In the genomic region with DNA sequence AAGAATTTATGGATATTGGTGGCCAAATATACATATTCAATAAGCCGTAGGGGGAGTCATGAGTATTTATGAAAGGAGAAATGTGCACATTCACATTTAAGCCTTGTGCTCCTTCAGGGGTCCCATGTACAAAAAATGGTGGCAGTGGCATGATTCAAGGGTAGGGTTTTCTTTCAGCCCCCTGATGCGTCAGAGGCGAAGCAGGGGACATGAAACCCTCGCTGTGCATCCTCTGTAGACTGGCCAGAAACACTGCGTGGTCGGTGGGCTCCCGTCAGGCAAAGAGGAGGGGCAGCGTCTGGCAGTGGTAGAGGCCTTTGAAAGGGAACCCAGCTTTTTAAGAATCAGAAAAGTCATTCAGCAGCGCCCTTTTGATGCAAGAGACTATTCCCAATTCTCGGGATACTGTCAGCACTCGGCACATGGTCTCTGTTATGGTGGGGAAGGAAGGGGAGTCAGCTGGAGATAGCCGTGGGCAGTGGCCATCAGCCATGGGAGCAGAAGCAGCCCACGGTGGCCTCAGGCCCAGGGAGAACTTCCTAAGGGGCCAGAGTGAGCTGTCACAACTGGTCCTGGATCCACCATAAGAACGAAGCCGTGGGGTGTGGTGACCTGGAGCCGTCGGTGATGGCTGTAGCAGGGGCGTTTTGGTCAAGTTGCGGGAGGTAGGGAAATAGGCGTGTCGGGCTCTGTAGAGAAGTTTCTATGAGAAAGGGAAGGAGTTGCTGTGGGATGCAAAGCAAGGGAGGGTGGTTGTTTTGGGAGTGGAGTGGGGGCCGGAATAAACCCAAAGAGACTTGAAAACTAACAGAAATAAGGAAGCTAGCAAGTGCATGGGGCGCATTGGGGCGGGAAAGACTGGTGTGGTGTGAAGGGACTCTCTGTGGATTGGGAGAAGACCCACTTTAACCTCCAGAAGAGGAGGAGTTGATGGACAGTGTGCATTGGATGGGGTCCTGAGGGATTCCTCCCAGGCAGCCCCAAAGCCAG, we compare ENCODE assay signal across 22 cellular contexts.
DNase-seq lines count a peak whose midpoint lies in the region; ATAC-seq and TF ChIP-seq lines count a peak whose summit lies in the region.
"Had no signal": no experiment of that assay in that cellular context is flagged by ENCODE, and none has a peak within 500 bp of the region (broad histone marks: within the 10 kb centered on the region; RNA-seq: fewer than 3 reads in every experiment).

No MANE protein-coding gene starts in this region.

- H3K27ac ChIP-seq in PC-9, result 0 out of 2 replicates have a peak overlapping the region, but pooled peaks have one; percentile 74
- peak overlapping the region; percentile 57 to 90 (median 81) for H3K27ac ChIP-seq in right lobe of liver
- H3K27ac ChIP-seq in spleen, result no peak overlapping the region
- H3K27ac ChIP-seq: neutrophil, RWPE1 had no signal

- no peak overlapping the region for H2AFZ ChIP-seq in PC-9

- POLR2A ChIA-PET in PC-9 (lab: Charles Lee; ENCODE audit: unreplicated experiment), result no interaction called here

- H3K36me3 ChIP-seq in PC-9 (ENCODE audit: low read depth) (peaks cover 56% of the 10 kb centered on the region), right lobe of liver (peaks cover 0 to 10% (median 5%) of the 10 kb centered on the region in 4 donors), spleen (peaks cover 0 to 14% (median 3%) of the 10 kb centered on the region in 6 donors)
- H3K36me3 ChIP-seq: neutrophil had no signal

- TF ChIP-seq CTCF in CD14-positive monocyte (IDR thresholded peaks at IDR 0.05) (no peak), PC-9 (conservative IDR thresholded peaks at IDR 0.05) (no peak), right lobe of liver (IDR thresholded peaks at IDR 0.05) (no peak), spleen (IDR thresholded peaks at IDR 0.05 in 8 of 11, conservative IDR thresholded peaks at IDR 0.05 in 3 of 11) (no peak)

- H3K4me3 ChIP-seq in PC-9 (no peak overlapping the region), right lobe of liver (no peak overlapping the region), spleen (no peak overlapping the region)
- H3K4me3 ChIP-seq: breast epithelium, K562, mucosa of descending colon had no signal

- TF ChIP-seq POLR2A in right lobe of liver (IDR thresholded peaks at IDR 0.05) (no peak), spleen (IDR thresholded peaks at IDR 0.05) (no peak)

- peaks cover 91% of the 10 kb centered on the region for H3K79me2 ChIP-seq in PC-9 (ENCODE audit: low read depth)

- intact Hi-C loops in CD14-positive monocyte (cut with micrococcal nuclease), result no loop called here
- intact Hi-C loops in PC-9 (cut with micrococcal nuclease; ENCODE audit: unreplicated experiment), result loop anchor here (5.0 kb wide), 1 partner anchor 220 kb away; no protein-coding TSS in a partner anchor
- intact Hi-C loops in right lobe of liver (cut with DNase I), result no loop called here
- intact Hi-C loops in spleen (cut with DNase I; ENCODE audit: low total_unique reads), result no loop called here

- H3K9me3 ChIP-seq in PC-9 (ENCODE audit: insufficient read depth, low read depth) (no peaks in the 10 kb centered on the region), right lobe of liver (no peaks in the 10 kb centered on the region), spleen (no peaks in the 10 kb centered on the region)
- H3K9me3 ChIP-seq: breast epithelium, mucosa of descending colon, neutrophil had no signal

- peak overlapping the region in 4 of 7 donors; percentile 26 to 85 (median 52) for H3K27ac Mint-ChIP-seq in CD14-positive monocyte
- H3K27ac Mint-ChIP-seq: activated naive CD8-positive, alpha-beta T cell treated with anti-CD3 and anti-CD28 coated beads, Interleukin-2, amount 50 U/mL, for 24 hours; activated T-helper 2 cell treated with anti-CD3 and anti-CD28 coated beads, Interferon-gamma antibody, Interleukin-2, Interleukin-4, amounts not matched to agents 10 μg/mL and 5 μg/mL and 100 μg/mL, durations not matched to agents 14 hours and 24 hours and 36 hours; CD8-positive, alpha-beta memory T cell had no signal

- peaks cover 28% of the 10 kb centered on the region; the same call in 1 of the 2 replicates for H4K20me1 ChIP-seq in PC-9 (ENCODE audit: insufficient read depth)

- ATAC-seq in right lobe of liver (no peak), GM21717 (IDR thresholded peaks at IDR 0.05; ENCODE audit: unreplicated experiment) (no peak)
- ATAC-seq: activated naive CD8-positive, alpha-beta T cell treated with anti-CD3 and anti-CD28 coated beads, Interleukin-2, amount 50 U/mL, for 24 hours; K562; SK-N-SH treated with all-trans-retinoic acid at 6 μM for 48 hours had no signal

- peaks cover 0 to under 1% of the 10 kb centered on the region in 2 donors for H3K36me3 Mint-ChIP-seq in CD14-positive monocyte
- H3K36me3 Mint-ChIP-seq: CD8-positive, alpha-beta memory T cell had no signal

- BruUV-seq in PC-9 (replicated peaks; lab: Mats Ljungman, UMichigan), result no TSS peak

- 61% methylated on average over 6 of the region's 24 CpGs for WGBS in right lobe of liver (ENCODE audit: insufficient coverage, low coverage, low lambda C conversion rate, missing lambda C conversion rate)
- WGBS in spleen, 5 donors, result 89 to 94% (median 91%) methylated on average over 24 of the region's 24 CpGs

- H3K27me3 ChIP-seq in PC-9 (ENCODE audit: insufficient read depth, low read depth) (no peaks in the 10 kb centered on the region), right lobe of liver (no peaks in the 10 kb centered on the region), spleen (replicated peaks in 1 of 7) (peaks cover 0 to 7% (median 0%) of the 10 kb centered on the region in 7 donors)
- H3K27me3 ChIP-seq: breast epithelium, neutrophil had no signal

- H3K4me1 ChIP-seq in PC-9 (replicated peaks; ENCODE audit: insufficient read depth), result peaks cover 86% of the 10 kb centered on the region
- peaks cover 3 to 43% (median 21%) of the 10 kb centered on the region in 4 donors for H3K4me1 ChIP-seq in right lobe of liver
- peaks cover 11 to 53% (median 31%) of the 10 kb centered on the region in 6 donors for H3K4me1 ChIP-seq in spleen

- no peak overlapping the region for H3K4me2 ChIP-seq in PC-9

- CTCF ChIA-PET in PC-9 (lab: Charles Lee), result interaction anchor here (0.6 to 1.1 kb wide), 3 partner anchors 10 to 60 kb away, joined by 3 to 9 read pairs (median 5); no protein-coding TSS in a partner anchor

- DNase-seq in CD14-positive monocyte (ENCODE audit: low spot score) (no peak), PC-9 (no peak), right lobe of liver (peak in 1 of 3 donors; percentile 31), spleen (peak; percentile 72), CD1c-positive myeloid dendritic cell (ENCODE audit: extremely low spot score) (no peak), NOMO-1 treated with DMSO at 0.1 percent for 48 hours (lab: John Stamatoyannopoulos, UW; ENCODE audit: unreplicated experiment) (no peak)
- DNase-seq: activated CD4-positive, alpha-beta T cell treated with anti-CD3 and anti-CD28 coated beads, Interleukin-2, amount 50 U/mL, for 1 hour; activated naive CD8-positive, alpha-beta T cell treated with anti-CD3 and anti-CD28 coated beads, Interleukin-2, amount 50 U/mL, for 24 hours; CD8-positive, alpha-beta memory T cell; GF-D8; H7; left ventricle myocardium superior; mucosa of descending colon; NCI-H1436; NCI-H510A treated with DMSO at 0.1 percent for 48 hours had no signal

- H3K9me3 Mint-ChIP-seq in CD14-positive monocyte, result peaks cover 0 to 2% (median 1%) of the 10 kb centered on the region in 7 donors
- H3K9me3 Mint-ChIP-seq: activated naive CD8-positive, alpha-beta T cell treated with anti-CD3 and anti-CD28 coated beads, Interleukin-2, amount 50 U/mL, for 24 hours; activated T-helper 2 cell treated with anti-CD3 and anti-CD28 coated beads, Interferon-gamma antibody, Interleukin-2, Interleukin-4, amounts not matched to agents 10 μg/mL and 5 μg/mL and 100 μg/mL, durations not matched to agents 14 hours and 24 hours and 36 hours; CD8-positive, alpha-beta memory T cell had no signal

- H3F3A ChIP-seq in PC-9 (ENCODE audit: insufficient read depth, low read depth), result peaks cover 61% of the 10 kb centered on the region

- peaks cover 4 to 6% (median 4%) of the 10 kb centered on the region in 3 donors for H3K27me3 Mint-ChIP-seq in CD14-positive monocyte (ENCODE audit: low read depth in 3 of 3)

- no peaks in the 10 kb centered on the region for H3K9me2 ChIP-seq in PC-9 (ENCODE audit: insufficient read depth)

- peak overlapping the region in 1 of 2 donors; percentile 24 for H3K4me3 Mint-ChIP-seq in CD14-positive monocyte
- H3K4me3 Mint-ChIP-seq: activated naive CD8-positive, alpha-beta T cell treated with anti-CD3 and anti-CD28 coated beads, Interleukin-2, amount 50 U/mL, for 24 hours; CD8-positive, alpha-beta memory T cell had no signal

- peaks cover 69% of the 10 kb centered on the region for H3K4me1 Mint-ChIP-seq in CD14-positive monocyte

Comparison
In these comparisons a context has a peak if more than half of its experiments do, and no peak if none do; other contexts are left out.
1. H3K27ac ChIP-seq: peak in PC-9 (single experiment) and right lobe of liver (3 of 3); none in spleen (0 of 8).